In the genomic region with DNA sequence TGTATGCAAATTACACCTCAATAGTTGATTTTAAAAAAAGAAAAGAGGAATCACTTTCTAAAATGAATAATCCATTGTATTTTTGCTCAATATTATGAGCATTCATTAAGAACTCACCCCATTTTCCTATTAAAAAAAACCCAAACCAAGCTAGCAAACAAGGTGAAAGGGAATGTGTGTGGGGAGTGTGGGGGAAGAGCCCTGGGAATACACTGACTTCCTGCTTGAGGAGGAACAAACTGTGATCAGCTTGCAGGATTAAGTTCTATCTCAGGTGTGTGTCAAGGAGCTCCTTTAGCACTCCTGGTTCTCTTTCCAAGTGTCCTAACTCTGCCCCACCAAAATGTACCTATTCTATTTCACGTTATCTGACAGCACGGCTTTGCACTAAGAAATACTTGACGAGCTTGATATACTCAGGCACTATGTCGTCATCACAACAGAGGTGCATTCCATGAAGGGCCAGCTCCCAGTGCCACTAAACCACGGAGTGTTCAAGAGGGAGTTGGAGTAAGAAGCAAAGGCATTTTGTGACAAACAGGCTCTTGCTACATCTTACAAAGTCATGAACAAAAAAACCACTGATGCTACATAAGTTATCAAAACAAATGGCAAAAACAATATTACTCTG, we compare ENCODE assay signal across 30 cellular contexts.
DNase-seq lines count a peak whose midpoint lies in the region; ATAC-seq and TF ChIP-seq lines count a peak whose summit lies in the region.
"Had no signal": no experiment of that assay in that cellular context is flagged by ENCODE, and none has a peak within 500 bp of the region (broad histone marks: within the 10 kb centered on the region; RNA-seq: fewer than 3 reads in every experiment).

No MANE protein-coding gene starts in this region.

- H3K4me1 ChIP-seq in heart left ventricle: peaks cover 0 to 11% (median 0%) of the 10 kb centered on the region in 12 donors
- peaks cover 3 to 5% of the 10 kb centered on the region in 2 donors for H3K4me1 ChIP-seq in aorta (ENCODE audit: control insufficient read depth in 1 of 2, insufficient read depth in 2 of 2, low read length in 2 of 2)
- H3K4me1 ChIP-seq: SJCRH30 had no signal

- H3K4me1 Mint-ChIP-seq in mesothelial cell of epicardium (peaks cover 15% of the 10 kb centered on the region), T-helper 17 cell (peaks cover 2% of the 10 kb centered on the region)
- no peaks in the 10 kb centered on the region for H3K4me1 Mint-ChIP-seq in activated CD4-positive, alpha-beta T cell treated with anti-CD3 and anti-CD28 coated beads, Interleukin-2, amount 10 ng/mL, durations not matched to agents 7 days and 5 days
- H3K4me1 Mint-ChIP-seq: activated B cell treated with CpG ODN at 0.5 μM for 24 hours; activated naive CD4-positive, alpha-beta T cell treated with anti-CD3 and anti-CD28 coated beads, Interleukin-2, amount 10 ng/mL, durations not matched to agents 7 days and 5 days; CD4-positive, alpha-beta memory T cell; stimulated activated naive B cell treated with anti-CD40 and anti-IgM and Interleukin-4, amounts not matched to agents 10 μg/mL and 1 μg/mL and 100 μg/mL, for 72 hours had no signal

- POLR2A ChIA-PET in activated CD4-positive, alpha-beta T cell treated with anti-CD3 and anti-CD28 coated beads, Interleukin-2, amount 10 ng/mL, durations not matched to agents 7 days and 5 days (lab: Charles Lee): no interaction called here

- DNase-seq in heart left ventricle (no peak), cardiac septum (ENCODE audit: low spot score) (no peak), epithelial cell of esophagus (ENCODE audit: low read depth) (peak; percentile 32), mesothelial cell of epicardium (ENCODE audit: low spot score in 2 of 2, unreplicated experiment in 2 of 2) (no peak), aorta (no peak), T-helper 17 cell (no peak)
- DNase-seq in activated CD4-positive, alpha-beta T cell treated with anti-CD3 and anti-CD28 coated beads, Interleukin-2, amount 10 ng/mL, durations not matched to agents 7 days and 5 days: no peak
- DNase-seq in activated effector memory CD4-positive, alpha-beta T cell treated with Interleukin-2 at 50 U/mL for 16 hours: no peak
- DNase-seq: activated B cell treated with CpG ODN at 0.5 μM for 24 hours; activated CD4-positive, alpha-beta T cell treated with anti-CD3 and anti-CD28 coated beads, Interleukin-2, amount 50 U/mL, for 4 hours; activated naive CD4-positive, alpha-beta T cell treated with anti-CD3 and anti-CD28 coated beads, Interleukin-2, amount 10 ng/mL, durations not matched to agents 7 days and 5 days; AML-193; amygdala; CD4-positive, alpha-beta memory T cell; central memory CD4-positive, alpha-beta T cell; dorsolateral prefrontal cortex; EL; glutamatergic neuron; kidney; mammary epithelial cell; NCI-H1105 treated with DMSO at 0.1 percent for 48 hours; NCI-H2029 treated with DMSO at 0.1 percent for 48 hours; NCI-H226; posterior cingulate gyrus; SJCRH30; stimulated activated CD4-positive, alpha-beta T cell treated with anti-CD3 and anti-CD28 coated beads, Interleukin-15, amount 100 ng/mL, for 24 hours; stimulated activated naive B cell treated with anti-CD40 and anti-IgM and Interleukin-4, amounts not matched to agents 10 μg/mL and 1 μg/mL and 100 μg/mL, for 72 hours had no signal

- no peak overlapping the region for H3K27ac ChIP-seq in heart left ventricle
- peak overlapping the region; percentile 30 to 90 for H3K27ac ChIP-seq in aorta (ENCODE audit: low read depth in 1 of 2, low read length in 2 of 2)
- H3K27ac ChIP-seq: dorsolateral prefrontal cortex, SJCRH30 had no signal

- CTCF ChIA-PET in activated CD4-positive, alpha-beta T cell treated with anti-CD3 and anti-CD28 coated beads, Interleukin-2, amount 10 ng/mL, durations not matched to agents 7 days and 5 days (lab: Charles Lee): no interaction called here

- peaks cover 0 to 55% (median 8%) of the 10 kb centered on the region in 9 donors for H3K36me3 ChIP-seq in heart left ventricle
- peaks cover 0 to 10% of the 10 kb centered on the region in 2 donors for H3K36me3 ChIP-seq in aorta (ENCODE audit: control insufficient read depth in 1 of 2, insufficient read depth in 2 of 2, low read length in 1 of 2)

- H3K4me3 Mint-ChIP-seq in mesothelial cell of epicardium (no peak overlapping the region), T-helper 17 cell (no peak overlapping the region)
- H3K4me3 Mint-ChIP-seq in activated CD4-positive, alpha-beta T cell treated with anti-CD3 and anti-CD28 coated beads, Interleukin-2, amount 10 ng/mL, durations not matched to agents 7 days and 5 days: no peak overlapping the region
- H3K4me3 Mint-ChIP-seq: activated B cell treated with CpG ODN at 0.5 μM for 24 hours; activated naive CD4-positive, alpha-beta T cell treated with anti-CD3 and anti-CD28 coated beads, Interleukin-2, amount 10 ng/mL, durations not matched to agents 7 days and 5 days; CD4-positive, alpha-beta memory T cell; stimulated activated naive B cell treated with anti-CD40 and anti-IgM and Interleukin-4, amounts not matched to agents 10 μg/mL and 1 μg/mL and 100 μg/mL, for 72 hours had no signal

- H3K27me3 Mint-ChIP-seq in mesothelial cell of epicardium (ENCODE audit: low read depth): no peaks in the 10 kb centered on the region
- H3K27me3 Mint-ChIP-seq in activated CD4-positive, alpha-beta T cell treated with anti-CD3 and anti-CD28 coated beads, Interleukin-2, amount 10 ng/mL, durations not matched to agents 7 days and 5 days: peaks cover 11% of the 10 kb centered on the region
- H3K27me3 Mint-ChIP-seq in T-helper 17 cell: peaks cover 40% of the 10 kb centered on the region
- H3K27me3 Mint-ChIP-seq: activated naive CD4-positive, alpha-beta T cell treated with anti-CD3 and anti-CD28 coated beads, Interleukin-2, amount 10 ng/mL, durations not matched to agents 7 days and 5 days had no signal

- 47 to 68% (median 54%) methylated on average over 5 of the region's 5 CpGs for WGBS in heart left ventricle, 4 donors
- WGBS in aorta, 2 donors: 6 to 11% methylated on average over 5 of the region's 5 CpGs

- H3K9me3 ChIP-seq in heart left ventricle (no peaks in the 10 kb centered on the region), aorta (ENCODE audit: control insufficient read depth, low read length) (no peaks in the 10 kb centered on the region), T-helper 17 cell (ENCODE audit: control insufficient read depth, low read length, poor library complexity, severe bottlenecking) (no peaks in the 10 kb centered on the region)
- H3K9me3 ChIP-seq: SJCRH30 had no signal

- peaks cover 8% of the 10 kb centered on the region for H3K9me3 Mint-ChIP-seq in mesothelial cell of epicardium
- H3K9me3 Mint-ChIP-seq in activated CD4-positive, alpha-beta T cell treated with anti-CD3 and anti-CD28 coated beads, Interleukin-2, amount 10 ng/mL, durations not matched to agents 7 days and 5 days: no peaks in the 10 kb centered on the region
- H3K9me3 Mint-ChIP-seq: activated B cell treated with CpG ODN at 0.5 μM for 24 hours; activated naive CD4-positive, alpha-beta T cell treated with anti-CD3 and anti-CD28 coated beads, Interleukin-2, amount 10 ng/mL, durations not matched to agents 7 days and 5 days; CD4-positive, alpha-beta memory T cell; stimulated activated naive B cell treated with anti-CD40 and anti-IgM and Interleukin-4, amounts not matched to agents 10 μg/mL and 1 μg/mL and 100 μg/mL, for 72 hours had no signal

- H3K27me3 ChIP-seq in heart left ventricle (no peaks in the 10 kb centered on the region), aorta (ENCODE audit: control insufficient read depth in 1 of 2, insufficient read depth in 2 of 2, low read length in 1 of 2) (no peaks in the 10 kb centered on the region)
- H3K27me3 ChIP-seq: dorsolateral prefrontal cortex, SJCRH30 had no signal

- H3K36me3 Mint-ChIP-seq in mesothelial cell of epicardium: peaks cover 41% of the 10 kb centered on the region
- no peaks in the 10 kb centered on the region for H3K36me3 Mint-ChIP-seq in activated CD4-positive, alpha-beta T cell treated with anti-CD3 and anti-CD28 coated beads, Interleukin-2, amount 10 ng/mL, durations not matched to agents 7 days and 5 days (ENCODE audit: low read depth)
- peaks cover under 1% of the 10 kb centered on the region for H3K36me3 Mint-ChIP-seq in T-helper 17 cell (ENCODE audit: low read depth)
- H3K36me3 Mint-ChIP-seq: activated naive CD4-positive, alpha-beta T cell treated with anti-CD3 and anti-CD28 coated beads, Interleukin-2, amount 10 ng/mL, durations not matched to agents 7 days and 5 days; CD4-positive, alpha-beta memory T cell; stimulated activated naive B cell treated with anti-CD40 and anti-IgM and Interleukin-4, amounts not matched to agents 10 μg/mL and 1 μg/mL and 100 μg/mL, for 72 hours had no signal

- TF ChIP-seq CTCF in heart left ventricle (IDR thresholded peaks at IDR 0.05): no peak
- no peak for TF ChIP-seq CTCF in epithelial cell of esophagus (IDR thresholded peaks at IDR 0.05; ENCODE audit: insufficient read depth, low read depth, low read length, missing control alignments)
- no peak for TF ChIP-seq CTCF in mesothelial cell of epicardium (IDR thresholded peaks at IDR 0.05; ENCODE audit: unreplicated experiment)

- H3K27ac Mint-ChIP-seq in mesothelial cell of epicardium (peak overlapping the region; percentile 59), T-helper 17 cell (no peak overlapping the region)
- no peak overlapping the region for H3K27ac Mint-ChIP-seq in activated CD4-positive, alpha-beta T cell treated with anti-CD3 and anti-CD28 coated beads, Interleukin-2, amount 10 ng/mL, durations not matched to agents 7 days and 5 days
- H3K27ac Mint-ChIP-seq: activated B cell treated with CpG ODN at 0.5 μM for 24 hours; activated naive CD4-positive, alpha-beta T cell treated with anti-CD3 and anti-CD28 coated beads, Interleukin-2, amount 10 ng/mL, durations not matched to agents 7 days and 5 days; CD4-positive, alpha-beta memory T cell; stimulated activated naive B cell treated with anti-CD40 and anti-IgM and Interleukin-4, amounts not matched to agents 10 μg/mL and 1 μg/mL and 100 μg/mL, for 72 hours had no signal

- ATAC-seq in heart left ventricle (peak in 3 of 4 donors; percentile 44 to 79 (median 77)), aorta (ENCODE audit: low FRiP score) (no peak), T-helper 17 cell (no peak)
- ATAC-seq: GM12878; K562; sciatic nerve; stimulated activated naive B cell treated with anti-CD40 and anti-IgM and Interleukin-4, amounts not matched to agents 10 μg/mL and 1 μg/mL and 100 μg/mL, for 72 hours had no signal

- no peak overlapping the region for H3K4me3 ChIP-seq in heart left ventricle
- H3K4me3 ChIP-seq in epithelial cell of esophagus (ENCODE audit: low read length): no peak overlapping the region
- H3K4me3 ChIP-seq in aorta (ENCODE audit: low read length in 2 of 2): no peak overlapping the region
- H3K4me3 ChIP-seq: dorsolateral prefrontal cortex, GM12878, K562, SJCRH30 had no signal

- intact Hi-C loops in heart left ventricle (cut with DNase I): no loop called here
- intact Hi-C loops in cardiac septum (cut with DNase I): no loop called here
- intact Hi-C loops in aorta (cut with DNase I): no loop called here

- TF ChIP-seq POLR2A in heart left ventricle (IDR thresholded peaks at IDR 0.05): no peak

Comparison
In these comparisons a context has a peak if more than half of its experiments do, and no peak if none do; other contexts are left out.
1. ATAC-seq: peak in heart left ventricle (3 of 4); none in aorta (single experiment) and T-helper 17 cell (single experiment).
2. H3K27ac ChIP-seq: peak in aorta (2 of 2); none in heart left ventricle (0 of 12).